14 cellular contexts compared by ENCODE assay signal in the genomic region with DNA sequence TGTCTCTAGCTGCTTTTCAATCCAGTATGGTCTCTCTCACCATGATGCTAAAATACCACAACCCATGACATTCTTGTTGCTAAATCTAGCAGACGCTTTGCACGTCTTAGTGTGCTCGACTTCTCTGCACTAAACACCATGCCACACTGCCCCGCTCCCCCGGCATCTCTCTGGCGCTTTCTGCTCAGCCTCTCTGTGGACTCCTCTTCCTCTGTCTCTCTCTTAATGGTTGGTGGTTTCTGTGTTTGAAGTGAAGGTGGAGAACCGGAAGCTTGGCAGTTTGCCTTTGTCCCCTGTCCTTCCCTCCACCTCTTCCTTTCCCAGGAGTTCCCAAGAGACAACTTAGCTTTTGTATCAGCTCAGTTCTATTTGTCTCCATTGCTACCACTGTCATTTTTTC. TPM values are rescaled to one million over a fixed set of nuclear protein-coding genes. Genes with fewer than 3 reads are reported as not detected.
DNase-seq lines count a peak whose midpoint lies in the region; ATAC-seq lines count a peak whose summit lies in the region.
"Had no signal": no experiment of that assay in that cellular context is flagged by ENCODE, and none has a peak within 500 bp of the region (broad histone marks: within the 10 kb centered on the region; RNA-seq: fewer than 3 reads in every experiment).

No MANE protein-coding gene starts in this region.

- no peaks in the 10 kb centered on the region for H3K27me3 Mint-ChIP-seq in activated T-helper 2 cell treated with anti-CD3 and anti-CD28 coated beads, Interferon-gamma antibody, Interleukin-2, Interleukin-4, amounts not matched to agents 10 μg/mL and 5 μg/mL and 100 μg/mL, durations not matched to agents 14 hours and 24 hours and 36 hours (ENCODE audit: low read depth)

- H3K27me3 ChIP-seq in BLaER1, result no peaks in the 10 kb centered on the region
- H3K27me3 ChIP-seq: pancreas had no signal

- intact Hi-C loops in activated T-helper 2 cell treated with anti-CD3 and anti-CD28 coated beads, Interferon-gamma antibody, Interleukin-2, Interleukin-4, amounts not matched to agents 10 μg/mL and 5 μg/mL and 100 μg/mL, durations not matched to agents 14 hours and 24 hours and 36 hours (cut with micrococcal nuclease), result no loop called here

- peak overlapping the region; percentile 38; the same call in 1 of the 2 replicates for H3K9ac ChIP-seq in BLaER1
- H3K9ac ChIP-seq: KMS-11 had no signal

- peaks cover 36% of the 10 kb centered on the region for H4K20me1 ChIP-seq in BLaER1

- peaks cover 40% of the 10 kb centered on the region for H3K4me1 ChIP-seq in BLaER1
- H3K4me1 ChIP-seq: pancreas had no signal

- ATAC-seq in GM18502 (IDR thresholded peaks at IDR 0.05; ENCODE audit: poor library complexity, unreplicated experiment) (peak; percentile 81), HG02884 (IDR thresholded peaks at IDR 0.05; ENCODE audit: unreplicated experiment) (peak; percentile 71), HG03025 (IDR thresholded peaks at IDR 0.05; ENCODE audit: low FRiP score, unreplicated experiment) (no peak), GM18873 (IDR thresholded peaks at IDR 0.05; ENCODE audit: low FRiP score, unreplicated experiment) (no peak)
- ATAC-seq: pancreas had no signal

- H3K27ac Mint-ChIP-seq in activated T-helper 2 cell treated with anti-CD3 and anti-CD28 coated beads, Interferon-gamma antibody, Interleukin-2, Interleukin-4, amounts not matched to agents 10 μg/mL and 5 μg/mL and 100 μg/mL, durations not matched to agents 14 hours and 24 hours and 36 hours, result peak overlapping the region; percentile 83

- DNase-seq in activated T-helper 2 cell treated with anti-CD3 and anti-CD28 coated beads, Interferon-gamma antibody, Interleukin-2, Interleukin-4, amounts not matched to agents 10 μg/mL and 5 μg/mL and 100 μg/mL, durations not matched to agents 14 hours and 24 hours and 36 hours (ENCODE audit: low spot score), result no peak
- DNase-seq in C1 segment of cervical spinal cord (lab: John Stamatoyannopoulos, UW) (no peak), NCI-H2171 (lab: John Stamatoyannopoulos, UW) (no peak)
- DNase-seq: activated CD8-positive, alpha-beta memory T cell treated with anti-CD3 and anti-CD28 coated beads, Interleukin-2, amount 50 U/mL, for 48 hours; hippocampal formation; NCI-H2107; pancreas had no signal

- peak overlapping the region; percentile 47; the same call in 1 of the 2 replicates for H3K27ac ChIP-seq in BLaER1
- H3K27ac ChIP-seq: epithelial cell of prostate, KMS-11, pancreas had no signal

- H3K36me3 ChIP-seq in BLaER1, result peaks cover 65% of the 10 kb centered on the region

- peak overlapping the region; percentile 11; the same call in 1 of the 2 replicates for H3K4me3 ChIP-seq in BLaER1
- H3K4me3 ChIP-seq: pancreas had no signal

- peaks cover 30% of the 10 kb centered on the region for H3K4me1 Mint-ChIP-seq in activated T-helper 2 cell treated with anti-CD3 and anti-CD28 coated beads, Interferon-gamma antibody, Interleukin-2, Interleukin-4, amounts not matched to agents 10 μg/mL and 5 μg/mL and 100 μg/mL, durations not matched to agents 14 hours and 24 hours and 36 hours (ENCODE audit: low read depth)

- no peaks in the 10 kb centered on the region for H3K9me3 Mint-ChIP-seq in activated T-helper 2 cell treated with anti-CD3 and anti-CD28 coated beads, Interferon-gamma antibody, Interleukin-2, Interleukin-4, amounts not matched to agents 10 μg/mL and 5 μg/mL and 100 μg/mL, durations not matched to agents 14 hours and 24 hours and 36 hours

- peak overlapping the region; percentile 6 for H3K4me3 Mint-ChIP-seq in activated T-helper 2 cell treated with anti-CD3 and anti-CD28 coated beads, Interferon-gamma antibody, Interleukin-2, Interleukin-4, amounts not matched to agents 10 μg/mL and 5 μg/mL and 100 μg/mL, durations not matched to agents 14 hours and 24 hours and 36 hours (ENCODE audit: low read depth)

- H3K4me2 ChIP-seq in BLaER1, result peak overlapping the region; percentile 65
- H3K4me2 ChIP-seq: KMS-11 had no signal

- H3K36me3 Mint-ChIP-seq in activated T-helper 2 cell treated with anti-CD3 and anti-CD28 coated beads, Interferon-gamma antibody, Interleukin-2, Interleukin-4, amounts not matched to agents 10 μg/mL and 5 μg/mL and 100 μg/mL, durations not matched to agents 14 hours and 24 hours and 36 hours (ENCODE audit: low read depth), result peaks cover 57% of the 10 kb centered on the region

- H3K9me3 ChIP-seq in BLaER1, result no peaks in the 10 kb centered on the region
- H3K9me3 ChIP-seq: pancreas had no signal

RNA-seq across cellular contexts. Expression of a gene that starts 8.8 kb away (rescaled TPM):
- 46.8 and 57.1 TPM in 2 replicates for total RNA-seq in activated T-helper 2 cell treated with anti-CD3 and anti-CD28 coated beads, Interferon-gamma antibody, Interleukin-2, Interleukin-4, amounts not matched to agents 10 μg/mL and 5 μg/mL and 100 μg/mL, durations not matched to agents 14 hours and 24 hours and 36 hours

RNA-seq across cellular contexts. Expression of a gene that starts 55.8 kb away (rescaled TPM):
- total RNA-seq in activated T-helper 2 cell treated with anti-CD3 and anti-CD28 coated beads, Interferon-gamma antibody, Interleukin-2, Interleukin-4, amounts not matched to agents 10 μg/mL and 5 μg/mL and 100 μg/mL, durations not matched to agents 14 hours and 24 hours and 36 hours, result 33.3 and 33.8 TPM in 2 replicates

RNA-seq across cellular contexts. Expression of a gene that starts 55.9 kb away (rescaled TPM):
- total RNA-seq in activated T-helper 2 cell treated with anti-CD3 and anti-CD28 coated beads, Interferon-gamma antibody, Interleukin-2, Interleukin-4, amounts not matched to agents 10 μg/mL and 5 μg/mL and 100 μg/mL, durations not matched to agents 14 hours and 24 hours and 36 hours, result 13.6 and 13.7 TPM in 2 replicates

Comparison
In these comparisons a context has a peak if more than half of its experiments do, and no peak if none do; other contexts are left out.
1. ATAC-seq: peak in GM18502 (single experiment) and HG02884 (single experiment); none in HG03025 (single experiment) and GM18873 (single experiment).